In genomic region chr7:39741942-39742623, GRCh38 we compare ENCODE assay signal across 8 cellular contexts.
DNase-seq lines count a peak whose midpoint lies in the region; ATAC-seq and TF ChIP-seq lines count a peak whose summit lies in the region.

No MANE protein-coding gene starts in this region.

- no peak overlapping the region for H3K27ac Mint-ChIP-seq in Caco-2 (ENCODE audit: unreplicated experiment)

- H3K9me3 Mint-ChIP-seq in Caco-2 (ENCODE audit: unreplicated experiment), result no peaks in the 10 kb centered on the region

- H3K4me1 ChIP-seq in Caco-2 (no peaks in the 10 kb centered on the region), RWPE2 (ENCODE audit: insufficient read depth, poor library complexity, severe bottlenecking) (peaks cover 11% of the 10 kb centered on the region), mucosa of descending colon (ENCODE audit: low read depth) (peaks cover 3% of the 10 kb centered on the region)

- H3K27ac ChIP-seq in RWPE2 (ENCODE audit: poor library complexity, severe bottlenecking), result no peak overlapping the region
- H3K27ac ChIP-seq in brain microvascular endothelial cell, result no peak overlapping the region

- peaks cover 12% of the 10 kb centered on the region for H3K36me3 Mint-ChIP-seq in Caco-2 (ENCODE audit: insufficient read depth, unreplicated experiment)

- H3K4me3 ChIP-seq in Caco-2 (ENCODE audit: low read depth, low read length), result no peak overlapping the region
- H3K4me3 ChIP-seq in RWPE2 (ENCODE audit: severe bottlenecking), result no peak overlapping the region
- no peak overlapping the region for H3K4me3 ChIP-seq in brain microvascular endothelial cell (ENCODE audit: low read depth, low read length)
- no peak overlapping the region for H3K4me3 ChIP-seq in mucosa of descending colon

- TF ChIP-seq CTCF in Caco-2 (IDR thresholded peaks at IDR 0.05; ENCODE audit: insufficient read depth in 1 of 2, low read depth in 1 of 2, low read length in 1 of 2, severe bottlenecking in 1 of 2, unreplicated experiment in 1 of 2), result peak; percentile 4 to 41
- peak; percentile 29 for TF ChIP-seq CTCF in RWPE2 (IDR thresholded peaks at IDR 0.05; ENCODE audit: poor library complexity, severe bottlenecking)
- peak; percentile 64 for TF ChIP-seq CTCF in brain microvascular endothelial cell (IDR thresholded peaks at IDR 0.05; ENCODE audit: low read depth, low read length, missing control alignments)
- peak; percentile 53 for TF ChIP-seq CTCF in mucosa of descending colon (IDR thresholded peaks at IDR 0.05)

- DNase-seq in Caco-2, result peak in 1 of 2 experiments; percentile 38
- peak; percentile 56 for DNase-seq in HEK293T (ENCODE audit: extremely low spot score)
- no peak for DNase-seq in RWPE2 (ENCODE audit: low spot score)
- peak; percentile 4 for DNase-seq in brain microvascular endothelial cell
- peak; percentile 57 to 84 (median 81) for DNase-seq in mucosa of descending colon

- no TSS peak for BruUV-seq in Caco-2 (replicated peaks; lab: Mats Ljungman, UMichigan)

- H3K27me3 ChIP-seq in Caco-2 (replicated peaks; ENCODE audit: control insufficient read depth, insufficient read depth, low read length) (no peaks in the 10 kb centered on the region), RWPE2 (ENCODE audit: insufficient read depth, poor library complexity, severe bottlenecking) (no peaks in the 10 kb centered on the region), brain microvascular endothelial cell (replicated peaks) (no peaks in the 10 kb centered on the region)

- no peak overlapping the region for H3K4me3 Mint-ChIP-seq in Caco-2 (ENCODE audit: unreplicated experiment)

- peak; percentile 86 for ATAC-seq in RWPE2 (ENCODE audit: low read depth)
- ATAC-seq in mucosa of descending colon, result peak; percentile 79
- ATAC-seq in GM21390 (IDR thresholded peaks at IDR 0.05; ENCODE audit: unreplicated experiment), result no peak
- no peak for ATAC-seq in HG03045 (IDR thresholded peaks at IDR 0.05; ENCODE audit: unreplicated experiment)
- ATAC-seq in HG02938 (IDR thresholded peaks at IDR 0.05; ENCODE audit: unreplicated experiment), result no peak

- H3K4me1 Mint-ChIP-seq in Caco-2 (ENCODE audit: low read depth, unreplicated experiment), result no peaks in the 10 kb centered on the region

- H3K36me3 ChIP-seq in Caco-2 (ENCODE audit: control insufficient read depth, insufficient read depth, low read length) (no peaks in the 10 kb centered on the region), RWPE2 (ENCODE audit: low read depth) (no peaks in the 10 kb centered on the region), brain microvascular endothelial cell (replicated peaks) (no peaks in the 10 kb centered on the region), mucosa of descending colon (ENCODE audit: low read depth) (no peaks in the 10 kb centered on the region)

- intact Hi-C loops in Caco-2 (cut with micrococcal nuclease; ENCODE audit: unreplicated experiment), result no loop called here
- intact Hi-C loops in mucosa of descending colon (cut with DNase I, micrococcal nuclease), result loop anchor here (2.0 to 10.0 kb wide), 2 partner anchors 27 to 157 kb away; no protein-coding TSS in a partner anchor

- CTCF ChIA-PET in Caco-2 (lab: Charles Lee) (interaction anchor here (9.6 kb wide), 1 partner anchor 163 kb away, joined by 123 read pairs; no protein-coding TSS in a partner anchor), HEK293T (lab: Yijun Ruan, JAX) (interaction anchor here (1.1 to 7.6 kb wide), 4 partner anchors 153 to 183 kb away, joined by 3 to 86 read pairs (median 6); no protein-coding TSS in a partner anchor)

- in situ Hi-C loops in brain microvascular endothelial cell (cut with HindIII; ENCODE audit: low pct_ligation_motif_present, low sequenced_read_pairs), result loop anchor here (25.0 kb wide), 1 partner anchor 155 kb away; no protein-coding TSS in a partner anchor

- POLR2A ChIA-PET in Caco-2 (lab: Charles Lee), result no interaction called here
- POLR2A ChIA-PET in HEK293T (lab: Yijun Ruan, JAX), result interaction anchor here (1.2 kb wide), 1 partner anchor 9 kb away, joined by 3 read pairs; no protein-coding TSS in a partner anchor

- H3K9me3 ChIP-seq in Caco-2 (no peaks in the 10 kb centered on the region), RWPE2 (ENCODE audit: severe bottlenecking) (no peaks in the 10 kb centered on the region), mucosa of descending colon (no peaks in the 10 kb centered on the region)

- no peaks in the 10 kb centered on the region for H3K27me3 Mint-ChIP-seq in Caco-2 (ENCODE audit: insufficient read depth, unreplicated experiment)

TF ChIP-seq in HEK293T, 16 proteins besides CTCF, POLR2A, EP300 and RAD21:
- no peak for TF ChIP-seq ZNF384 (IDR thresholded peaks at IDR 0.05)
- TF ChIP-seq FOXA1 (IDR thresholded peaks at IDR 0.05), result no peak
- no peak for TF ChIP-seq FOXM1 (IDR thresholded peaks at IDR 0.05; ENCODE audit: borderline replicate concordance)
- no peak for TF ChIP-seq FOXK2 (IDR thresholded peaks at IDR 0.05)
- no peak for TF ChIP-seq NFRKB (IDR thresholded peaks at IDR 0.05)
- no peak for TF ChIP-seq PKNOX1 (IDR thresholded peaks at IDR 0.05)
- no peak for TF ChIP-seq SP1 (IDR thresholded peaks at IDR 0.05)
- TF ChIP-seq SUZ12 (IDR thresholded peaks at IDR 0.05), result no peak
- no peak for TF ChIP-seq ARNT (IDR thresholded peaks at IDR 0.05)
- TF ChIP-seq LEF1 (IDR thresholded peaks at IDR 0.05; ENCODE audit: borderline replicate concordance), result no peak
- TF ChIP-seq ELF4 (IDR thresholded peaks at IDR 0.05), result no peak
- no peak for TF ChIP-seq BHLHE40 (IDR thresholded peaks at IDR 0.05; ENCODE audit: borderline replicate concordance)
- no peak for TF ChIP-seq HDGF (IDR thresholded peaks at IDR 0.05; ENCODE audit: borderline replicate concordance)
- TF ChIP-seq L3MBTL2 (conservative IDR thresholded peaks at IDR 0.05), result no peak
- TF ChIP-seq CTBP1 (IDR thresholded peaks at IDR 0.05; ENCODE audit: borderline replicate concordance), result no peak
- TF ChIP-seq TARDBP (IDR thresholded peaks at IDR 0.05), result no peak

Comparison
In these comparisons a context has a peak if more than half of its experiments do, and no peak if none do; other contexts are left out.
1. ATAC-seq: peak in RWPE2 (single experiment) and mucosa of descending colon (single experiment); none in GM21390 (single experiment), HG03045 (single experiment) and HG02938 (single experiment).
2. Peak in every context shown above with its lines, with median percentiles within 50 percentile points of each other: CTCF ChIP-seq.